ENCODE assay signal across 13 cellular contexts in the genomic region with DNA sequence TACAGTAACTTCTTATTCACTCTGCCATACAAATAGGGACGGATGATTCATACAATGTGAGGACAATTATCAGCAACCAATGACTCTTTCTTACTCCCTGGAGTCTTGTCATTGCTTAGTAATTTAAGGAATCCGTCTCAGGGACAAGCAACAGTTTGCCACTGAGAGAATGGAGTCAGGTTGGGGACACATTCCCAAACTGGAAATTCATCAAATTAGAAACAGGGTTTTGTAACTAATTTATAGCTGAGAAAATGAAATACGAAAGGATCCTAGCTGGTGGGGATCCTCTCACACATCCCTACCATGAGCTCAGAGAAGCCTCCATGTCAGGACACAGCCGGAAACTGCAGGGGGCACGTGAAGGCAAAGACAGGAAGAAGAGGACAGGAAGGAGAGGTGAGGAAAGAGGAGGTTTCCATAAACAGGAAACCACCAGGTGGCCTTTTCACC. TPM values are rescaled to one million over a fixed set of nuclear protein-coding genes. Genes with fewer than 3 reads are reported as not detected.
DNase-seq lines count a peak whose midpoint lies in the region; ATAC-seq, FAIRE-seq and TF ChIP-seq lines count a peak whose summit lies in the region.
"Had no signal": no experiment of that assay in that cellular context is flagged by ENCODE, and none has a peak within 500 bp of the region (broad histone marks: within the 10 kb centered on the region; RNA-seq: fewer than 3 reads in every experiment).

No MANE protein-coding gene starts in this region.

- in situ Hi-C loops in K562 (cut with MboI), result no loop called here

- 9% methylated on average over 5 of the region's 5 CpGs for WGBS in K562 (ENCODE audit: insufficient coverage, low coverage, missing lambda C conversion rate)

- TF ChIP-seq POLR2A in K562 (conservative IDR thresholded peaks at IDR 0.05), result no peak

- H4K20me1 ChIP-seq in K562 (replicated peaks; ENCODE audit: control insufficient read depth, insufficient read depth, low read length), result no peaks in the 10 kb centered on the region
- H4K20me1 ChIP-seq: BLaER1 treated with 17β-estradiol and CSF1 and Interleukin-3, amounts not matched to agents 10 nM and 100 nM had no signal

- no peak for TF ChIP-seq EP300 in K562 (IDR thresholded peaks at IDR 0.05; ENCODE audit: low read length)

- no peak for TF ChIP-seq CTCF in K562 (IDR thresholded peaks at IDR 0.05 in 2 of 3, conservative IDR thresholded peaks at IDR 0.05 in 1 of 3; ENCODE audit: insufficient read depth in 2 of 3, low read depth in 1 of 3, low read length in 3 of 3)
- TF ChIP-seq CTCF in kidney epithelial cell (IDR thresholded peaks at IDR 0.05; ENCODE audit: insufficient read depth, low read length, poor library complexity, severe bottlenecking), result no peak

- no peak overlapping the region for H2AFZ ChIP-seq in K562 (ENCODE audit: low read depth, low read length)

- ATAC-seq in K562 (no peak), HG03457 (IDR thresholded peaks at IDR 0.05; ENCODE audit: unreplicated experiment) (no peak), HG02763 (IDR thresholded peaks at IDR 0.05; ENCODE audit: unreplicated experiment) (no peak), GM19395 (IDR thresholded peaks at IDR 0.05; ENCODE audit: unreplicated experiment) (no peak)
- ATAC-seq: heart left ventricle had no signal

- H3K27ac ChIP-seq in K562 (ENCODE audit: extremely low read depth, low read depth, low read length), result no peak overlapping the region
- H3K27ac ChIP-seq: BLaER1 treated with 17β-estradiol and CSF1 and Interleukin-3, amounts not matched to agents 10 nM and 100 nM; cardiac muscle cell had no signal

- CTCF ChIA-PET in K562 (lab: Yijun Ruan, JAX; ENCODE audit: low intra/inter-chr PET ratio), result no interaction called here

- BruUV-seq in K562 (replicated peaks; lab: Mats Ljungman, UMichigan), result no TSS peak

- DNase-seq in AG08395 (ENCODE audit: low spot score), result peak; percentile 82
- DNase-seq in HT1080 (ENCODE audit: low read depth), result peak; percentile 88
- no peak for DNase-seq in K562 (ENCODE audit: extremely low read depth in 1 of 4, low spot score in 3 of 4)
- peak; percentile 78 for DNase-seq in kidney epithelial cell (ENCODE audit: low read depth)
- DNase-seq in stimulated activated naive CD4-positive, alpha-beta T cell treated with Interleukin-2 at 50 U/mL for 16 hours (lab: John Stamatoyannopoulos, UW), result no peak
- DNase-seq: heart left ventricle; stimulated activated CD8-positive, alpha-beta memory T cell treated with anti-CD3 and anti-CD28 coated beads, Interleukin-4, amount 100 ng/mL, for 48 hours; T-helper 9 cell had no signal

- no peak overlapping the region for H3K4me2 ChIP-seq in K562 (ENCODE audit: insufficient read depth, low read length)
- H3K4me2 ChIP-seq: BLaER1 treated with 17β-estradiol and CSF1 and Interleukin-3, amounts not matched to agents 10 nM and 100 nM had no signal

- no peaks in the 10 kb centered on the region; a peak in 1 of 5 replicates for H3K27me3 ChIP-seq in K562 (ENCODE audit: control insufficient read depth in 2 of 2, insufficient read depth in 2 of 2, low read length in 2 of 2)
- no peaks in the 10 kb centered on the region for H3K27me3 ChIP-seq in kidney epithelial cell (ENCODE audit: control insufficient read depth, insufficient read depth, low read length)
- H3K27me3 ChIP-seq: BLaER1 treated with 17β-estradiol and CSF1 and Interleukin-3, amounts not matched to agents 10 nM and 100 nM; cardiac muscle cell; heart left ventricle had no signal

- FAIRE-seq in K562 (lab: Jason Lieb, UNC), result no peak

- H3K4me1 ChIP-seq in K562 (replicated peaks in 1 of 2; ENCODE audit: control insufficient read depth in 2 of 2, insufficient read depth in 2 of 2, low read length in 2 of 2), result no peaks in the 10 kb centered on the region

- intact Hi-C loops in K562 (cut with micrococcal nuclease), result no loop called here

- POLR2A ChIA-PET in K562 (lab: Yijun Ruan, JAX), result no interaction called here

- no peaks in the 10 kb centered on the region for H3K79me2 ChIP-seq in K562 (ENCODE audit: control insufficient read depth, insufficient read depth, low read length)

- H3K9ac ChIP-seq in K562 (ENCODE audit: insufficient read depth in 1 of 2, low read depth in 2 of 2, low read length in 2 of 2), result no peak overlapping the region
- H3K9ac ChIP-seq: BLaER1 treated with 17β-estradiol and CSF1 and Interleukin-3, amounts not matched to agents 10 nM and 100 nM had no signal

- no peaks in the 10 kb centered on the region for H3K9me1 ChIP-seq in K562 (ENCODE audit: control insufficient read depth, insufficient read depth, low read length)

- no peaks in the 10 kb centered on the region for H3K9me3 ChIP-seq in K562 (replicated peaks; ENCODE audit: control insufficient read depth, insufficient read depth, low read depth, low read length)
- H3K9me3 ChIP-seq: BLaER1 treated with 17β-estradiol and CSF1 and Interleukin-3, amounts not matched to agents 10 nM and 100 nM; heart left ventricle had no signal

- no peaks in the 10 kb centered on the region for H3K36me3 ChIP-seq in K562 (ENCODE audit: control insufficient read depth, insufficient read depth, low read length)
- H3K36me3 ChIP-seq in kidney epithelial cell (ENCODE audit: control insufficient read depth, insufficient read depth, low read length), result no peaks in the 10 kb centered on the region
- H3K36me3 ChIP-seq: BLaER1 treated with 17β-estradiol and CSF1 and Interleukin-3, amounts not matched to agents 10 nM and 100 nM; cardiac muscle cell; heart left ventricle had no signal

- TF ChIP-seq RAD21 in K562 (CRISPR knock-in tag; conservative IDR thresholded peaks at IDR 0.05 in 1 of 2, IDR thresholded peaks at IDR 0.05 in 1 of 2), result no peak

- H3K4me3 ChIP-seq in K562, result no peak overlapping the region
- H3K4me3 ChIP-seq in kidney epithelial cell (ENCODE audit: low read depth, low read length), result no peak overlapping the region
- H3K4me3 ChIP-seq: BLaER1 treated with 17β-estradiol and CSF1 and Interleukin-3, amounts not matched to agents 10 nM and 100 nM; cardiac muscle cell; heart left ventricle had no signal

TF ChIP-seq in K562, 482 proteins besides CTCF, POLR2A, EP300 and RAD21:
- TF ChIP-seq FOSL1 (tag; conservative IDR thresholded peaks at IDR 0.05) (peak; percentile 84), ZNF239 (CRISPR knock-in tag; IDR thresholded peaks at IDR 0.05) (no peak), SP2 (IDR thresholded peaks at IDR 0.05; ENCODE audit: extremely low read depth, low read depth, low read length, poor library complexity, severe bottlenecking) (no peak), GABPA (tag; conservative IDR thresholded peaks at IDR 0.05; ENCODE audit: low read depth) (peak; percentile 80), ETV1 (tag; conservative IDR thresholded peaks at IDR 0.05; ENCODE audit: low read depth) (peak; percentile 38)
- TF ChIP-seq, protein P1, sequence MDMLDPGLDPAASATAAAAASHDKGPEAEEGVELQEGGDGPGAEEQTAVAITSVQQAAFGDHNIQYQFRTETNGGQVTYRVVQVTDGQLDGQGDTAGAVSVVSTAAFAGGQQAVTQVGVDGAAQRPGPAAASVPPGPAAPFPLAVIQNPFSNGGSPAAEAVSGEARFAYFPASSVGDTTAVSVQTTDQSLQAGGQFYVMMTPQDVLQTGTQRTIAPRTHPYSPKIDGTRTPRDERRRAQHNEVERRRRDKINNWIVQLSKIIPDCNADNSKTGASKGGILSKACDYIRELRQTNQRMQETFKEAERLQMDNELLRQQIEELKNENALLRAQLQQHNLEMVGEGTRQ (CRISPR knock-in tag; IDR thresholded peaks at IDR 0.05), result peak; percentile 36; the same call in 1 of the 2 replicates

RNA-seq across cellular contexts. Expression of a gene that starts 50.4 kb away (rescaled TPM):
- total RNA-seq in HT1080 (2014; rRNA removed; shearing (Covaris generic)), result 0.17 and 0.58 TPM in 2 replicates
- polyA plus RNA-seq in HT1080 (2015; cell fraction: cytosol; rRNA removed), result 0.07 and 0.08 TPM in 2 replicates
- 0.23 and 0.49 TPM in 2 replicates for polyA plus RNA-seq in HT1080 (2015; cell fraction: nucleus; rRNA removed)
- total RNA-seq in K562 (2011; cell fraction: chromatin; rRNA removed; ENCODE audit: low replicate concordance), result not detected in 2 replicates
- total RNA-seq in K562 (2011; cell fraction: nucleolus; rRNA removed), result not detected in 2 replicates
- total RNA-seq in K562 (2011; cell fraction: nucleoplasm; rRNA removed), result not detected in 2 replicates
- total RNA-seq in K562 (2014; rRNA removed) (not detected in 2 replicates), K562 (2014; rRNA removed; fragmentation: Illumina TruSeq; extraction: Trizol) (not detected in 2 replicates), K562 (2015; rRNA removed; fragmentation: Illumina TruSeq; extraction: Trizol) (not detected in 2 replicates), K562 (2021) (0.11 and 0.13 TPM in 2 replicates), kidney epithelial cell (1.3 and 1.6 TPM in 2 replicates)
- polyA plus RNA-seq in K562 (2011; rRNA removed) (not detected in 2 replicates), K562 (2014; fragmentation: Illumina TruSeq; extraction: Trizol) (not detected in 2 replicates), K562 (2014; fragmentation: Nextera tagmentation; extraction: Ambion mirVana) (not detected), K562 (2014; rRNA removed) (not detected in 2 replicates)
- polyA plus RNA-seq in K562 (2011; cell fraction: cytosol; rRNA removed), result 0.01 TPM in 2 replicates
- polyA plus RNA-seq in K562 (2011; cell fraction: nucleus; rRNA removed), result not detected in 2 replicates
- polyA plus RNA-seq in K562 (2012), result 0.01 TPM in 1 of 2 replicates, not detected in the other
- not detected in 2 replicates for polyA minus RNA-seq in K562 (2011; rRNA and poly(A)+ RNA removed)
- not detected in 2 replicates for polyA minus RNA-seq in K562 (2011; cell fraction: cytosol; rRNA and poly(A)+ RNA removed)
- polyA minus RNA-seq in K562 (2011; cell fraction: nucleus; rRNA and poly(A)+ RNA removed), result not detected in 2 replicates

Comparison
In these comparisons a context has a peak if more than half of its experiments do, and no peak if none do; other contexts are left out.
1. DNase-seq: peak in AG08395 (single experiment), HT1080 (single experiment) and kidney epithelial cell (single experiment); none in K562 (0 of 4) and stimulated activated naive CD4-positive, alpha-beta T cell treated with Interleukin-2 at 50 U/mL for 16 hours (single experiment).